Comparison of ENCODE assay signal across 1 cellular context in genomic region chr3:184584001-184584891, GRCh38.
TF ChIP-seq lines count a peak whose summit lies in the region.

No MANE protein-coding gene starts in this region.

TF ChIP-seq in K562, 482 proteins besides CTCF, POLR2A, EP300 and RAD21 (continued from another document):
- TF ChIP-seq ZBTB33 (CRISPR knock-in tag; IDR thresholded peaks at IDR 0.05), result peak; percentile 90
- no peak for TF ChIP-seq E2F6 (IDR thresholded peaks at IDR 0.05; ENCODE audit: borderline replicate concordance in 1 of 2, extremely low read depth in 1 of 2, insufficient read depth in 1 of 2, insufficient read length in 1 of 2, low read depth in 1 of 2, low read length in 1 of 2, poor library complexity in 1 of 2, severe bottlenecking in 1 of 2)
